Comparison of ENCODE assay signal across 10 cellular contexts in genomic region chr15:90394702-90395442, GRCh38. TPM values are rescaled to one million over a fixed set of nuclear protein-coding genes. Genes with fewer than 3 reads are reported as not detected.
DNase-seq lines count a peak whose midpoint lies in the region; ATAC-seq and TF ChIP-seq lines count a peak whose summit lies in the region.
"Had no signal": no experiment of that assay in that cellular context is flagged by ENCODE, and none has a peak within 500 bp of the region (broad histone marks: within the 10 kb centered on the region; RNA-seq: fewer than 3 reads in every experiment).

No MANE protein-coding gene starts in this region.

- no peaks in the 10 kb centered on the region for H3K9me3 ChIP-seq in Caco-2
- no peaks in the 10 kb centered on the region for H3K9me3 ChIP-seq in iPS-20b (ENCODE audit: insufficient read depth, low read depth, low read length)

- CTCF ChIA-PET in Caco-2 (lab: Charles Lee) (no interaction called here), WTC11 (lab: Charles Lee) (interaction anchor here (1.3 to 1.5 kb wide), 2 partner anchors 75 to 102 kb away, joined by 5 read pairs; no protein-coding TSS in a partner anchor)

- TF ChIP-seq CTCF in Caco-2 (IDR thresholded peaks at IDR 0.05; ENCODE audit: insufficient read depth in 1 of 2, low read depth in 1 of 2, low read length in 1 of 2, severe bottlenecking in 1 of 2, unreplicated experiment in 1 of 2) (no peak), WTC11 (IDR thresholded peaks at IDR 0.05) (no peak)

- H3K4me1 ChIP-seq in Caco-2: peaks cover 44% of the 10 kb centered on the region
- peaks cover 46% of the 10 kb centered on the region for H3K4me1 ChIP-seq in iPS-20b (ENCODE audit: insufficient read depth, low read length)

- no peak overlapping the region for H3K4me3 ChIP-seq in Caco-2 (ENCODE audit: low read depth, low read length)
- no peak overlapping the region for H3K4me3 ChIP-seq in iPS-20b (ENCODE audit: low read length)

- H3K4me3 Mint-ChIP-seq in Caco-2 (ENCODE audit: unreplicated experiment) (no peak overlapping the region), WTC11 (no peak overlapping the region)
- no peak overlapping the region for H3K4me3 Mint-ChIP-seq in stimulated activated memory B cell treated with anti-CD40 and anti-IgM and Interleukin-4, amounts not matched to agents 10 μg/mL and 1 μg/mL and 100 μg/mL, for 72 hours

- H3K9ac ChIP-seq in iPS-20b (ENCODE audit: low read depth, low read length): peak overlapping the region; percentile 19; the same call in 1 of the 2 replicates

- POLR2A ChIA-PET in Caco-2 (lab: Charles Lee) (no interaction called here), WTC11 (lab: Charles Lee) (no interaction called here)

- peak overlapping the region; percentile 54 for H3K27ac ChIP-seq in iPS-20b (ENCODE audit: low read length)

- H3K36me3 Mint-ChIP-seq in Caco-2 (ENCODE audit: insufficient read depth, unreplicated experiment): peaks cover 71% of the 10 kb centered on the region
- 0 out of 2 replicates have a peak, but pooled peaks cover 5% of the 10 kb centered on the region for H3K36me3 Mint-ChIP-seq in WTC11
- peaks cover 51% of the 10 kb centered on the region for H3K36me3 Mint-ChIP-seq in stimulated activated memory B cell treated with anti-CD40 and anti-IgM and Interleukin-4, amounts not matched to agents 10 μg/mL and 1 μg/mL and 100 μg/mL, for 72 hours

- intact Hi-C loops in Caco-2 (cut with micrococcal nuclease; ENCODE audit: unreplicated experiment): no loop called here
- intact Hi-C loops in posterior cingulate gyrus (cut with DNase I): no loop called here

- H3K4me1 Mint-ChIP-seq in Caco-2 (ENCODE audit: low read depth, unreplicated experiment): peaks cover 49% of the 10 kb centered on the region
- H3K4me1 Mint-ChIP-seq in WTC11: peaks cover 66% of the 10 kb centered on the region
- H3K4me1 Mint-ChIP-seq in stimulated activated memory B cell treated with anti-CD40 and anti-IgM and Interleukin-4, amounts not matched to agents 10 μg/mL and 1 μg/mL and 100 μg/mL, for 72 hours: peaks cover 77% of the 10 kb centered on the region

- H3K27me3 ChIP-seq in Caco-2 (replicated peaks; ENCODE audit: control insufficient read depth, insufficient read depth, low read length) (no peaks in the 10 kb centered on the region), iPS-20b (ENCODE audit: insufficient read depth, low read length) (no peaks in the 10 kb centered on the region)

- no peak for ATAC-seq in WTC11
- no peak for ATAC-seq in stimulated activated memory B cell treated with anti-CD40 and anti-IgM and Interleukin-4, amounts not matched to agents 10 μg/mL and 1 μg/mL and 100 μg/mL, for 72 hours

- H3K36me3 ChIP-seq in Caco-2 (ENCODE audit: control insufficient read depth, insufficient read depth, low read length) (no peaks in the 10 kb centered on the region; the same call in 1 of the 2 replicates), iPS-20b (ENCODE audit: insufficient read depth, low read depth, low read length) (peaks cover 14% of the 10 kb centered on the region)

- H3K9me3 Mint-ChIP-seq in Caco-2 (ENCODE audit: unreplicated experiment) (no peaks in the 10 kb centered on the region), WTC11 (no peaks in the 10 kb centered on the region)
- no peaks in the 10 kb centered on the region for H3K9me3 Mint-ChIP-seq in stimulated activated memory B cell treated with anti-CD40 and anti-IgM and Interleukin-4, amounts not matched to agents 10 μg/mL and 1 μg/mL and 100 μg/mL, for 72 hours

- no peaks in the 10 kb centered on the region for H3K27me3 Mint-ChIP-seq in Caco-2 (ENCODE audit: insufficient read depth, unreplicated experiment)
- no peaks in the 10 kb centered on the region for H3K27me3 Mint-ChIP-seq in WTC11 (ENCODE audit: low read depth)
- no peaks in the 10 kb centered on the region for H3K27me3 Mint-ChIP-seq in stimulated activated memory B cell treated with anti-CD40 and anti-IgM and Interleukin-4, amounts not matched to agents 10 μg/mL and 1 μg/mL and 100 μg/mL, for 72 hours

- DNase-seq in Caco-2: no peak
- no peak for DNase-seq in WTC11 (ENCODE audit: low spot score)
- no peak for DNase-seq in activated CD8-positive, alpha-beta memory T cell treated with anti-CD3 and anti-CD28 coated beads, Interleukin-2, amount 50 U/mL, for 48 hours
- DNase-seq in posterior cingulate gyrus: no peak
- DNase-seq in HPDE6-E6E7 (ENCODE audit: extremely low spot score): no peak
- DNase-seq: cerebellar nuclear complex, NCI-H1694 treated with DMSO at 0.1 percent for 48 hours, T-helper 2 cell had no signal

- no TSS peak for BruUV-seq in Caco-2 (replicated peaks; lab: Mats Ljungman, UMichigan)

- H3K27ac Mint-ChIP-seq in Caco-2 (ENCODE audit: unreplicated experiment) (peak overlapping the region; percentile 24), WTC11 (peak overlapping the region; percentile 82)
- H3K27ac Mint-ChIP-seq in stimulated activated memory B cell treated with anti-CD40 and anti-IgM and Interleukin-4, amounts not matched to agents 10 μg/mL and 1 μg/mL and 100 μg/mL, for 72 hours: peak overlapping the region; percentile 31

TF ChIP-seq in WTC11, 78 proteins besides CTCF, POLR2A, EP300 and RAD21 (continues in another document):
- TF ChIP-seq PRDM15 (CRISPR knock-in tag; IDR thresholded peaks at IDR 0.05) (no peak), ZMAT4 (CRISPR knock-in tag; IDR thresholded peaks at IDR 0.05) (no peak), ZNF671 (CRISPR knock-in tag; IDR thresholded peaks at IDR 0.05) (no peak), ATF6 (CRISPR knock-in tag; IDR thresholded peaks at IDR 0.05) (no peak), ETV6 (CRISPR knock-in tag; IDR thresholded peaks at IDR 0.05) (no peak), GTF2I (CRISPR knock-in tag; conservative IDR thresholded peaks at IDR 0.05) (no peak), NFATC4 (CRISPR knock-in tag; IDR thresholded peaks at IDR 0.05) (no peak), RELA (CRISPR knock-in tag; IDR thresholded peaks at IDR 0.05; ENCODE audit: borderline replicate concordance) (no peak), IRF1 (CRISPR knock-in tag; IDR thresholded peaks at IDR 0.05) (no peak), PRRX2 (CRISPR knock-in tag; IDR thresholded peaks at IDR 0.05) (no peak), MYBL2 (CRISPR knock-in tag; IDR thresholded peaks at IDR 0.05) (no peak)

RNA-seq across cellular contexts. Expression of gene IQGAP1, which starts 6.8 kb away (rescaled TPM):
- total RNA-seq in Caco-2 (2022) (142 and 150 TPM in 2 replicates), WTC11 (2021) (83.0 to 106 TPM (median 86.8 TPM) in 3 replicates)

RNA-seq across cellular contexts. Expression of gene ZNF774, which starts 42.8 kb away (rescaled TPM):
- total RNA-seq in Caco-2 (2022) (9.4 and 11.9 TPM in 2 replicates), WTC11 (2021) (2.6 to 3.6 TPM (median 2.9 TPM) in 3 replicates)

Comparison
In these comparisons a context has a peak if more than half of its experiments do, and no peak if none do; other contexts are left out.
1. H3K27ac Mint-ChIP-seq: peak in every context shown above with its lines; median percentile 82 in WTC11; 31 in stimulated activated memory B cell treated with anti-CD40 and anti-IgM and Interleukin-4, amounts not matched to agents 10 μg/mL and 1 μg/mL and 100 μg/mL, for 72 hours; 24 in Caco-2.